Comparison of ENCODE assay signal across 7 cellular contexts in the genomic region with DNA sequence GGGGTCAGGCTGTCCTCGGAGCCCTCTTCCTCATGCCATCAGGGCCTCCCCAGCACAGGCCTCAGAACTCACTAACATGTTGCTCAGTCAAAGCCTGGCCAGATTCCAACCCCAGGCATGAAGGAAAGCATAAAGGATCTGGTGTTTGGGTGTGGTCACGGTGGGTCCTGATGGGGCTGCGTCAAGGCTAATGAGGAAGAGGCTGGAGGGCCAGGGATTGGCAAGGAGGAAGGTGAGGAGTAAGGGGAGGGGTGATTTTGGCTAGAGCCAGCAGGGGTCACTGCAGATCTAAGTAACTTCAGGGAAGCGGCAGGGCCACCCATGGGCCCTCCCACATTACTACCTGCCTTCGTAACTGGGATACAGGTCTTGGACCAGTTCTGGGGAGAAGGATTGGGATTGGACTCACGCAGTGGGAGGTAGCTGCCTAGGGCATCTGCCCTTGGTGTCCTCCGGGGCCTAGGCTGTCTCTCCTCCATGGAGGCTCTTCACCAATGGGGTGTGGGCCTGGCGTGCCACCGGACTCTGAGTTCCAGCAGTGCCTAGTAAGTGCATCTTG. TPM values are rescaled to one million over a fixed set of nuclear protein-coding genes. Genes with fewer than 3 reads are reported as not detected.
DNase-seq lines count a peak whose midpoint lies in the region; FAIRE-seq and TF ChIP-seq lines count a peak whose summit lies in the region.

No MANE protein-coding gene starts in this region.

- H3K36me3 ChIP-seq in bronchial epithelial cell (ENCODE audit: control insufficient read depth, insufficient read depth, low read length), result no peaks in the 10 kb centered on the region

- peak; percentile 96 for FAIRE-seq in bronchial epithelial cell (lab: Jason Lieb, UNC)

- H3K27me3 ChIP-seq in bronchial epithelial cell (ENCODE audit: control insufficient read depth, insufficient read depth, low read length), result no peaks in the 10 kb centered on the region

- H3K4me3 ChIP-seq in GM12865 (ENCODE audit: low read depth, low read length) (no peak overlapping the region), HFF-Myc (replicated peaks; ENCODE audit: low read depth, low read length) (no peak overlapping the region), WI38 (ENCODE audit: low read depth, low read length) (no peak overlapping the region), bronchial epithelial cell (ENCODE audit: low read depth, low read length) (peak overlapping the region; percentile 15)

- peak; percentile 82 for TF ChIP-seq CTCF in GM12865 (IDR thresholded peaks at IDR 0.05; ENCODE audit: insufficient read depth, low read depth, low read length, missing control alignments)
- peak; percentile 67 for TF ChIP-seq CTCF in HFF-Myc (IDR thresholded peaks at IDR 0.05; ENCODE audit: low read depth, low read length, missing control alignments)
- TF ChIP-seq CTCF in WI38 (IDR thresholded peaks at IDR 0.05; ENCODE audit: low read depth, low read length), result peak; percentile 53
- peak; percentile 87 for TF ChIP-seq CTCF in bronchial epithelial cell (IDR thresholded peaks at IDR 0.05; ENCODE audit: insufficient read depth, low read length, severe bottlenecking)

- peak; percentile 89 for DNase-seq in GM12865 (ENCODE audit: low read depth)
- DNase-seq in HFF-Myc (ENCODE audit: extremely low read depth, low read depth), result peak; percentile 21
- peak; percentile 8 for DNase-seq in NCI-H128 (lab: John Stamatoyannopoulos, UW; ENCODE audit: unreplicated experiment)
- peak; percentile 80 for DNase-seq in bronchial epithelial cell (ENCODE audit: low read depth)
- DNase-seq in left kidney (ENCODE audit: low read depth, low spot score), result peak; percentile 79
- peak; percentile 28 to 46 for DNase-seq in stimulated activated CD8-positive, alpha-beta memory T cell treated with anti-CD3 and anti-CD28 coated beads, Interleukin-15, amount 100 ng/mL, for 4 hours (ENCODE audit: low read depth in 2 of 2)

RNA-seq across cellular contexts. Expression of a gene that starts 36.2 kb away (rescaled TPM):
- total RNA-seq in bronchial epithelial cell, result 79.5 and 94.3 TPM in 2 replicates

RNA-seq across cellular contexts. Expression of a gene that starts 46.2 kb away (rescaled TPM):
- 391 and 496 TPM in 2 replicates for total RNA-seq in bronchial epithelial cell

Comparison
In these comparisons a context has a peak if more than half of its experiments do, and no peak if none do; other contexts are left out.
1. DNase-seq: peak in every context shown above with its lines; median percentile 89 in GM12865; 80 in bronchial epithelial cell; 79 in left kidney; 37 in stimulated activated CD8-positive, alpha-beta memory T cell treated with anti-CD3 and anti-CD28 coated beads, Interleukin-15, amount 100 ng/mL, for 4 hours; 21 in HFF-Myc; 8 in NCI-H128.